26 cellular contexts compared by ENCODE assay signal in genomic region chr1:167924553-167925223, GRCh38. TPM values are rescaled to one million over a fixed set of nuclear protein-coding genes. Genes with fewer than 3 reads are reported as not detected.
"Had no signal": no experiment of that assay in that cellular context is flagged by ENCODE, and none has a peak within 500 bp of the region (broad histone marks: within the 10 kb centered on the region; RNA-seq: fewer than 3 reads in every experiment).

No MANE protein-coding gene starts in this region.

- ATAC-seq: activated CD4-positive, alpha-beta T cell treated with anti-CD3 and anti-CD28 coated beads for 36 hours; activated T-cell treated with anti-CD3 and anti-CD28 coated beads, Interleukin-2, amount 50 U/mL, for 72 hours had no signal

- H3K27me3 ChIP-seq: adrenal gland, Peyer's patch, SJCRH30 had no signal

- H3K4me1 ChIP-seq: SJCRH30 had no signal

- H3K27ac ChIP-seq: adrenal gland, Peyer's patch, RWPE1, SJCRH30, WERI-Rb-1 had no signal

- DNase-seq: activated CD4-positive, alpha-beta memory T cell treated with anti-CD3 and anti-CD28 coated beads, Interleukin-2, amount 10 ng/mL, durations not matched to agents 7 days and 5 days; activated CD4-positive, alpha-beta T cell treated with anti-CD3 and anti-CD28 coated beads for 36 hours; activated CD4-positive, alpha-beta T cell treated with anti-CD3 and anti-CD28 coated beads, Interleukin-2, amount 50 U/mL, for 1 hour; activated gamma-delta T cell treated with Interleukin-2 at 50 U/mL for 16 hours; activated naive CD4-positive, alpha-beta T cell treated with anti-CD3 and anti-CD28 coated beads, Interleukin-2, amount 10 ng/mL, durations not matched to agents 7 days and 5 days; activated naive CD8-positive, alpha-beta T cell treated with anti-CD3 and anti-CD28 coated beads, Interleukin-2, amount 10 ng/mL, durations not matched to agents 7 days and 5 days; activated T-cell treated with anti-CD3 and anti-CD28 coated beads, Interleukin-2, amount 50 U/mL, for 72 hours; adrenal gland; anterior cingulate cortex; cerebellar nuclear complex; NCI-H146; NCI-H187 treated with DMSO at 0.1 percent for 48 hours; NCI-H2081 treated with DMSO at 0.1 percent for 48 hours; NCI-H2171; NCI-H2227 treated with DMSO at 0.1 percent for 48 hours; NCI-H446 treated with DMSO at 0.1 percent for 48 hours; NCI-H524 treated with DMSO at 0.1 percent for 48 hours; NCI-H82; Peyer's patch; Right ventricle myocardium superior; SJCRH30; SK-N-SH; T-helper 1 cell; WERI-Rb-1 had no signal

- H3K4me2 ChIP-seq: SK-N-SH had no signal

- H3K9me2 ChIP-seq: SK-N-SH had no signal

- H3K4me3 ChIP-seq: adrenal gland, Peyer's patch, SJCRH30 had no signal

- H3K9me3 ChIP-seq: adrenal gland, Peyer's patch, SJCRH30, SK-N-SH had no signal

- H3K36me3 ChIP-seq: adrenal gland, WERI-Rb-1 had no signal

- H3K9ac ChIP-seq: SK-N-SH had no signal

RNA-seq across cellular contexts. Expression of gene ADCY10, which starts 10.8 kb away (rescaled TPM):
- total RNA-seq: activated CD8-positive, alpha-beta memory T cell treated with anti-CD3 and anti-CD28 coated beads for 36 hours had no signal
